Comparison of ENCODE assay signal across 27 cellular contexts in genomic region chrX:107763647-107764046, GRCh38. TPM values are rescaled to one million over a fixed set of nuclear protein-coding genes. Genes with fewer than 3 reads are reported as not detected.
"Had no signal": no experiment of that assay in that cellular context is flagged by ENCODE, and none has a peak within 500 bp of the region (broad histone marks: within the 10 kb centered on the region; RNA-seq: fewer than 3 reads in every experiment).

No MANE protein-coding gene starts in this region.

- H3K4me1 Mint-ChIP-seq: activated naive CD8-positive, alpha-beta T cell treated with anti-CD3 and anti-CD28 coated beads, Interleukin-2, amount 50 U/mL, for 24 hours had no signal

- FAIRE-seq: bronchial epithelial cell, RCC 7860 had no signal

- DNase-seq: activated CD4-positive, alpha-beta T cell treated with anti-CD3 and anti-CD28 coated beads for 48 hours; activated CD4-positive, alpha-beta T cell treated with anti-CD3 and anti-CD28 coated beads, Interleukin-2, amount 50 U/mL, for 4 hours; activated CD8-positive, alpha-beta memory T cell treated with anti-CD3 and anti-CD28 coated beads, Interleukin-2, amount 50 U/mL, for 48 hours; activated CD8-positive, alpha-beta T cell treated with anti-CD3 and anti-CD28 coated beads, Interleukin-2, amount 10 ng/mL, durations not matched to agents 7 days and 5 days; activated effector memory CD4-positive, alpha-beta T cell treated with anti-CD3 and anti-CD28 coated beads, Interleukin-2, amount 50 U/mL, for 16 hours; activated naive CD4-positive, alpha-beta T cell treated with Interleukin-2 at 50 U/mL for 16 hours; activated naive CD8-positive, alpha-beta T cell treated with anti-CD3 and anti-CD28 coated beads, Interleukin-2, amount 50 U/mL, for 24 hours; activated T-cell treated with anti-CD3 and anti-CD28 coated beads, Interleukin-2, amount 50 U/mL, for 24 hours; amniotic stem cell; body of pancreas; NCI-H1092; NCI-H1417 treated with DMSO at 0.1 percent for 48 hours; NCI-H1694 treated with DMSO at 0.1 percent for 48 hours; NCI-H2029 treated with DMSO at 0.1 percent for 48 hours; NCI-H345; NCI-H510A; NCI-H526 treated with DMSO at 0.1 percent for 48 hours; NCI-H82; OCI-M1; SHP77 had no signal

- H3K27ac Mint-ChIP-seq: activated CD8-positive, alpha-beta T cell treated with anti-CD3 and anti-CD28 coated beads, Interleukin-2, amount 10 ng/mL, durations not matched to agents 7 days and 5 days; activated naive CD4-positive, alpha-beta T cell treated with anti-CD3 and anti-CD28 coated beads, Interleukin-2, amount 50 U/mL, for 72 hours; activated naive CD8-positive, alpha-beta T cell treated with anti-CD3 and anti-CD28 coated beads, Interleukin-2, amount 50 U/mL, for 24 hours; activated T-cell treated with anti-CD3 and anti-CD28 coated beads, Interleukin-2, amount 50 U/mL, for 24 hours; T-helper 1 cell treated with Interleukin-12 subunit alpha and Interleukin-12 subunit beta and Interleukin-4 antibody, amounts not matched to agents 30 μg/mL and 1 μg/mL, for 36 hours had no signal

- H3K36me3 ChIP-seq: ascending aorta had no signal

- H3K27ac ChIP-seq: ascending aorta, body of pancreas had no signal

- ATAC-seq: activated CD4-positive, CD25-positive, alpha-beta regulatory T cell treated with anti-CD3 and anti-CD28 coated beads, Interleukin-2, amount 50 U/mL, for 24 hours; activated CD8-positive, alpha-beta T cell treated with anti-CD3 and anti-CD28 coated beads, Interleukin-2, amount 10 ng/mL, durations not matched to agents 7 days and 5 days; activated naive CD4-positive, alpha-beta T cell treated with anti-CD3 and anti-CD28 coated beads, Interleukin-2, amount 50 U/mL, for 72 hours; activated naive CD8-positive, alpha-beta T cell treated with anti-CD3 and anti-CD28 coated beads, Interleukin-2, amount 50 U/mL, for 24 hours; body of pancreas had no signal

- H3K4me3 Mint-ChIP-seq: activated CD8-positive, alpha-beta T cell treated with anti-CD3 and anti-CD28 coated beads, Interleukin-2, amount 10 ng/mL, durations not matched to agents 7 days and 5 days; activated naive CD8-positive, alpha-beta T cell treated with anti-CD3 and anti-CD28 coated beads, Interleukin-2, amount 50 U/mL, for 24 hours; activated T-cell treated with anti-CD3 and anti-CD28 coated beads, Interleukin-2, amount 50 U/mL, for 24 hours; T-helper 1 cell treated with Interleukin-12 subunit alpha and Interleukin-12 subunit beta and Interleukin-4 antibody, amounts not matched to agents 30 μg/mL and 1 μg/mL, for 36 hours had no signal

- H3K4me3 ChIP-seq: ascending aorta, body of pancreas had no signal

- H3K27me3 ChIP-seq: ascending aorta, body of pancreas had no signal

- H3K36me3 Mint-ChIP-seq: activated naive CD4-positive, alpha-beta T cell treated with anti-CD3 and anti-CD28 coated beads, Interleukin-2, amount 50 U/mL, for 72 hours had no signal

- H3K9me3 ChIP-seq: ascending aorta, body of pancreas had no signal

- H3K27me3 Mint-ChIP-seq: activated naive CD8-positive, alpha-beta T cell treated with anti-CD3 and anti-CD28 coated beads, Interleukin-2, amount 50 U/mL, for 24 hours had no signal

- H3K9me3 Mint-ChIP-seq: activated naive CD4-positive, alpha-beta T cell treated with anti-CD3 and anti-CD28 coated beads, Interleukin-2, amount 50 U/mL, for 72 hours; activated naive CD8-positive, alpha-beta T cell treated with anti-CD3 and anti-CD28 coated beads, Interleukin-2, amount 50 U/mL, for 24 hours; activated T-cell treated with anti-CD3 and anti-CD28 coated beads, Interleukin-2, amount 50 U/mL, for 24 hours; T-helper 1 cell treated with Interleukin-12 subunit alpha and Interleukin-12 subunit beta and Interleukin-4 antibody, amounts not matched to agents 30 μg/mL and 1 μg/mL, for 36 hours had no signal

RNA-seq across cellular contexts. Expression of gene NCBP2L, which starts 13.9 kb away (rescaled TPM):
- total RNA-seq: activated CD8-positive, alpha-beta T cell treated with anti-CD3 and anti-CD28 coated beads, Interleukin-2, amount 10 ng/mL, durations not matched to agents 7 days and 5 days; activated naive CD4-positive, alpha-beta T cell treated with anti-CD3 and anti-CD28 coated beads, Interleukin-2, amount 50 U/mL, for 72 hours; ascending aorta; body of pancreas; bronchial epithelial cell; SK-MEL-5 had no signal
